8 cellular contexts compared by ENCODE assay signal in the genomic region with DNA sequence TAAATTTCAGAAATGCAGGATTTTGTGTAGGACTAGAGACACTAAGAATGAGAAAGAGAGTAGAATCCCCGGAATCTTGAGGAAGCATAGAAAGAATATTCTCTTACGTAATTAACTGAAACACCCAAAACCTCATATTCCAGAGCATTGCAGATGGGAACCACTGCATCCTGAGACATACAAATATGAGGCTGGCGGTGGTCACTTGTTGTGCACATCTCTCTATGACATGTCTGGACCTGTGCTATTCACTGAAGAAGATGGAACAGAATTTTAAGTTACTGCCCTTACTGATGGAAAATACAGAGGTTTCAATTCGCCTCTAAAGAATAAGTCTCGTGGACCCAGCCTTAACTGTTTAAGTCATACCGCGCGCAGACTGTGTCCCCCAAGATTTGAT. TPM values are rescaled to one million over a fixed set of nuclear protein-coding genes. Genes with fewer than 3 reads are reported as not detected.
DNase-seq lines count a peak whose midpoint lies in the region; ATAC-seq and TF ChIP-seq lines count a peak whose summit lies in the region.

No MANE protein-coding gene starts in this region.

- no peak for ATAC-seq in esophagus mucosa
- no peak for ATAC-seq in HG02840 (IDR thresholded peaks at IDR 0.05; ENCODE audit: low FRiP score, unreplicated experiment)
- no peak for ATAC-seq in left lobe of liver

- no peaks in the 10 kb centered on the region; the same call in 1 of the 2 replicates for H3K36me3 ChIP-seq in GM06990 (ENCODE audit: control insufficient read depth, insufficient read depth, low read length)
- no peaks in the 10 kb centered on the region for H3K36me3 ChIP-seq in prostate gland

- H3K4me3 ChIP-seq in GM06990 (replicated peaks; ENCODE audit: low read depth, low read length) (peak overlapping the region; percentile 78), epithelial cell of esophagus (ENCODE audit: low read length) (peak overlapping the region; percentile 68), prostate gland (peak overlapping the region; percentile 54 to 58)

- H3K4me1 ChIP-seq in prostate gland (replicated peaks), result no peaks in the 10 kb centered on the region

- no peak for DNase-seq in GM06990 (ENCODE audit: extremely low read depth, insufficient read length)
- DNase-seq in OCI-M1 (lab: John Stamatoyannopoulos, UW), result peak; percentile 37
- DNase-seq in epithelial cell of esophagus (ENCODE audit: low read depth), result peak; percentile 38
- no peak for DNase-seq in prostate gland (ENCODE audit: low spot score)
- no peak for DNase-seq in DMS53 (lab: John Stamatoyannopoulos, UW)
- no peak for DNase-seq in left lobe of liver (ENCODE audit: low spot score)

- no peak for TF ChIP-seq POLR2A in prostate gland (IDR thresholded peaks at IDR 0.05)

- H3K27me3 ChIP-seq in GM06990 (replicated peaks; ENCODE audit: control insufficient read depth, insufficient read depth, low read length), result no peaks in the 10 kb centered on the region
- H3K27me3 ChIP-seq in prostate gland (replicated peaks; ENCODE audit: insufficient read depth), result no peaks in the 10 kb centered on the region

- intact Hi-C loops in prostate gland (cut with DNase I), result loop anchor here (5.0 kb wide), 1 partner anchor 176 kb away; no protein-coding TSS in a partner anchor

- H3K27ac ChIP-seq in prostate gland, result peak overlapping the region; percentile 81 to 84

- 56% methylated on average over 8 of the region's 8 CpGs for WGBS in prostate gland

- H3K9me3 ChIP-seq in prostate gland, result no peaks in the 10 kb centered on the region

- TF ChIP-seq CTCF in GM06990 (IDR thresholded peaks at IDR 0.05; ENCODE audit: insufficient read depth, low read length, poor library complexity, severe bottlenecking) (no peak), epithelial cell of esophagus (IDR thresholded peaks at IDR 0.05; ENCODE audit: insufficient read depth, low read depth, low read length, missing control alignments) (no peak), prostate gland (IDR thresholded peaks at IDR 0.05) (no peak)

RNA-seq across cellular contexts. Expression of a gene that starts 0.8 kb away (rescaled TPM):
- total RNA-seq in prostate gland, result 10 to 100 TPM; 30.4 to 32.5 TPM
- total RNA-seq in esophagus mucosa, result 15.1 TPM
- 5.1 TPM for total RNA-seq in left lobe of liver

RNA-seq across cellular contexts. Expression of a gene that starts 1.4 kb away (rescaled TPM):
- total RNA-seq in prostate gland (10 to 100 TPM in 1 of 2 donors, under 1 TPM in 1; 0.50 to 14.3 TPM), esophagus mucosa (0.24 TPM), left lobe of liver (0.05 TPM)

Comparison
In these comparisons a context has a peak if more than half of its experiments do, and no peak if none do; other contexts are left out.
1. DNase-seq: peak in OCI-M1 (single experiment) and epithelial cell of esophagus (single experiment); none in GM06990 (single experiment), prostate gland (single experiment), DMS53 (single experiment) and left lobe of liver (single experiment).
2. Peak in every context shown above with its lines, with median percentiles within 50 percentile points of each other: H3K4me3 ChIP-seq.